ENCODE assay signal across 17 cellular contexts in the genomic region with DNA sequence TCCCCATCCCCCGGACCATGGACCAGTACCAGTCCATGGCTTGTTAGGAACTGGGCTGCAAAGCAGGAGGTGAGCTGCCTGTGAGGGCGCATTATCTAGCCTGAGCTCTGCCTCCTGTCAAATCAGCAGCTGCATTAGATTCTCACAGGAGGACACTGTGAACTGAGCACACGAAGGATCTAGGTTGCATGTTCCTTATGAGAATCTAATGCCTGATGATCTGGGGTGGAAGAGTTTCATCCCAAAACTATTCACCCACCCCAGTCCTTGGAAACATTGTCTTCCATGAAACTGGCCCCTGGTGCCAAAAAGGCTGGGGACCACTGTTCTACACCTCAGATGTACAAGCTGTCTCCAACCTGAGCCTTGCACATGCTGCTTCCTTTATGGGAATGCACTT. TPM values are rescaled to one million over a fixed set of nuclear protein-coding genes. Genes with fewer than 3 reads are reported as not detected.
DNase-seq lines count a peak whose midpoint lies in the region; ATAC-seq and TF ChIP-seq lines count a peak whose summit lies in the region.
"Had no signal": no experiment of that assay in that cellular context is flagged by ENCODE, and none has a peak within 500 bp of the region (broad histone marks: within the 10 kb centered on the region; RNA-seq: fewer than 3 reads in every experiment).

No MANE protein-coding gene starts in this region.

- H3K36me3 Mint-ChIP-seq in activated CD8-positive, alpha-beta T cell treated with anti-CD3 and anti-CD28 coated beads for 36 hours (ENCODE audit: low read depth): peaks cover 4% of the 10 kb centered on the region
- no peaks in the 10 kb centered on the region for H3K36me3 Mint-ChIP-seq in activated CD8-positive, alpha-beta T cell treated with anti-CD3 and anti-CD28 coated beads, Interleukin-2, amount 10 ng/mL, durations not matched to agents 7 days and 5 days (ENCODE audit: low read depth)
- H3K36me3 Mint-ChIP-seq: CD8-positive, alpha-beta T cell had no signal

- H3K27ac ChIP-seq in trophoblast cell (ENCODE audit: low read depth, low read length): no peak overlapping the region
- H3K27ac ChIP-seq: 22Rv1; A549; BLaER1 treated with 17β-estradiol and CSF1 and Interleukin-3, amounts not matched to agents 10 nM and 100 nM; C4-2B had no signal

- TF ChIP-seq CTCF in activated CD8-positive, alpha-beta T cell treated with anti-CD3 and anti-CD28 coated beads for 36 hours (IDR thresholded peaks at IDR 0.05): no peak

- H3K4ac ChIP-seq in trophoblast cell (ENCODE audit: low read depth, low read length): peak overlapping the region; percentile 13

- no peak overlapping the region for H2BK120ac ChIP-seq in trophoblast cell (ENCODE audit: insufficient read depth, low read length, poor library complexity)

- H3K4me2 ChIP-seq in trophoblast cell (ENCODE audit: low read length): no peak overlapping the region
- H3K4me2 ChIP-seq: A549; BLaER1 treated with 17β-estradiol and CSF1 and Interleukin-3, amounts not matched to agents 10 nM and 100 nM had no signal

- H3K79me2 ChIP-seq in trophoblast cell (ENCODE audit: control insufficient read depth, insufficient read depth, low read length, poor library complexity): no peaks in the 10 kb centered on the region

- intact Hi-C loops in activated CD8-positive, alpha-beta T cell treated with anti-CD3 and anti-CD28 coated beads for 36 hours (cut with micrococcal nuclease): no loop called here

- H3K27me3 Mint-ChIP-seq in activated CD8-positive, alpha-beta T cell treated with anti-CD3 and anti-CD28 coated beads for 36 hours: no peaks in the 10 kb centered on the region
- no peaks in the 10 kb centered on the region for H3K27me3 Mint-ChIP-seq in activated CD8-positive, alpha-beta T cell treated with anti-CD3 and anti-CD28 coated beads, Interleukin-2, amount 10 ng/mL, durations not matched to agents 7 days and 5 days (ENCODE audit: low read depth)
- H3K27me3 Mint-ChIP-seq: B cell; CD4-positive, alpha-beta T cell had no signal

- H4K8ac ChIP-seq in trophoblast cell (ENCODE audit: low read depth, low read length): no peak overlapping the region

- no peak overlapping the region for H3K4me3 ChIP-seq in trophoblast cell (ENCODE audit: low read depth, low read length)
- H3K4me3 ChIP-seq: A549; BLaER1 treated with 17β-estradiol and CSF1 and Interleukin-3, amounts not matched to agents 10 nM and 100 nM had no signal

- H2BK12ac ChIP-seq in trophoblast cell (ENCODE audit: low read length): no peak overlapping the region

- H2BK5ac ChIP-seq in trophoblast cell (ENCODE audit: low read depth, low read length, poor library complexity): no peak overlapping the region

- H2AK5ac ChIP-seq in trophoblast cell (ENCODE audit: low read length): no peak overlapping the region

- H3K14ac ChIP-seq in trophoblast cell (ENCODE audit: low read length): no peak overlapping the region

- peaks cover 0 to 4% of the 10 kb centered on the region in 2 experiments for H3K4me1 ChIP-seq in trophoblast cell (ENCODE audit: control insufficient read depth in 1 of 2, insufficient read depth in 2 of 2, low read length in 2 of 2)

- no peaks in the 10 kb centered on the region for H3K27me3 ChIP-seq in trophoblast cell (ENCODE audit: insufficient read depth, low read length)
- H3K27me3 ChIP-seq: BLaER1 treated with 17β-estradiol and CSF1 and Interleukin-3, amounts not matched to agents 10 nM and 100 nM had no signal

- no peak overlapping the region for H3K9ac ChIP-seq in trophoblast cell (ENCODE audit: low read length)
- H3K9ac ChIP-seq: BLaER1 treated with 17β-estradiol and CSF1 and Interleukin-3, amounts not matched to agents 10 nM and 100 nM had no signal

- no peak overlapping the region for H3K4me3 Mint-ChIP-seq in activated CD8-positive, alpha-beta T cell treated with anti-CD3 and anti-CD28 coated beads for 36 hours
- no peak overlapping the region for H3K4me3 Mint-ChIP-seq in activated CD8-positive, alpha-beta T cell treated with anti-CD3 and anti-CD28 coated beads, Interleukin-2, amount 10 ng/mL, durations not matched to agents 7 days and 5 days
- H3K4me3 Mint-ChIP-seq: B cell; CD4-positive, alpha-beta T cell; CD8-positive, alpha-beta T cell had no signal

- peaks cover 8% of the 10 kb centered on the region for H3K4me1 Mint-ChIP-seq in activated CD8-positive, alpha-beta T cell treated with anti-CD3 and anti-CD28 coated beads for 36 hours (ENCODE audit: low read depth)
- no peaks in the 10 kb centered on the region for H3K4me1 Mint-ChIP-seq in activated CD8-positive, alpha-beta T cell treated with anti-CD3 and anti-CD28 coated beads, Interleukin-2, amount 10 ng/mL, durations not matched to agents 7 days and 5 days (ENCODE audit: low read depth)

- H3K18ac ChIP-seq in trophoblast cell (ENCODE audit: low read length): no peak overlapping the region

- H3K79me1 ChIP-seq in trophoblast cell (ENCODE audit: low read length): peaks cover 2% of the 10 kb centered on the region

- H4K91ac ChIP-seq in trophoblast cell (ENCODE audit: low read depth, low read length): no peak overlapping the region

- no peaks in the 10 kb centered on the region for H3K36me3 ChIP-seq in trophoblast cell (ENCODE audit: control insufficient read depth in 1 of 2, insufficient read depth in 2 of 2, low read length in 2 of 2)

- no peaks in the 10 kb centered on the region for H3K9me3 ChIP-seq in trophoblast cell (ENCODE audit: insufficient read depth, low read depth, low read length)

- CTCF ChIA-PET in activated CD8-positive, alpha-beta T cell treated with anti-CD3 and anti-CD28 coated beads for 36 hours (lab: Charles Lee): interaction anchor here (1.3 to 1.5 kb wide), 2 partner anchors 15 to 273 kb away, joined by 3 to 4 read pairs; no protein-coding TSS in a partner anchor
- CTCF ChIA-PET in activated CD8-positive, alpha-beta T cell treated with anti-CD3 and anti-CD28 coated beads, Interleukin-2, amount 10 ng/mL, durations not matched to agents 7 days and 5 days (lab: Charles Lee): interaction anchor here (0.8 to 1.0 kb wide), 2 partner anchors 139 to 230 kb away, joined by 3 read pairs; no protein-coding TSS in a partner anchor

- H3K23ac ChIP-seq in trophoblast cell (ENCODE audit: low read length): no peak overlapping the region

- H4K12ac ChIP-seq in trophoblast cell (ENCODE audit: low read depth, low read length): no peak overlapping the region

- no peak for DNase-seq in activated CD8-positive, alpha-beta T cell treated with anti-CD3 and anti-CD28 coated beads for 36 hours
- DNase-seq in activated CD8-positive, alpha-beta T cell treated with anti-CD3 and anti-CD28 coated beads, Interleukin-2, amount 10 ng/mL, durations not matched to agents 7 days and 5 days: no peak
- no peak for DNase-seq in trophoblast cell
- no peak for DNase-seq in cortex of kidney (lab: John Stamatoyannopoulos, UW)
- no peak for DNase-seq in UCSD-AML1 (lab: John Stamatoyannopoulos, UW; ENCODE audit: unreplicated experiment)
- DNase-seq: AML-193; Caco-2; Calu3; CD4-positive, alpha-beta T cell; CD8-positive, alpha-beta T cell; DMS79 treated with DMSO at 0.1 percent for 48 hours; GF-D8 had no signal

- H2AFZ ChIP-seq in trophoblast cell (ENCODE audit: insufficient read depth, low read length, poor library complexity): no peak overlapping the region

- no peaks in the 10 kb centered on the region for H3K9me3 Mint-ChIP-seq in activated CD8-positive, alpha-beta T cell treated with anti-CD3 and anti-CD28 coated beads for 36 hours
- no peaks in the 10 kb centered on the region for H3K9me3 Mint-ChIP-seq in activated CD8-positive, alpha-beta T cell treated with anti-CD3 and anti-CD28 coated beads, Interleukin-2, amount 10 ng/mL, durations not matched to agents 7 days and 5 days (ENCODE audit: insufficient read depth)
- H3K9me3 Mint-ChIP-seq: CD4-positive, alpha-beta T cell; CD8-positive, alpha-beta T cell had no signal

- no peak for ATAC-seq in activated CD8-positive, alpha-beta T cell treated with anti-CD3 and anti-CD28 coated beads for 36 hours
- ATAC-seq in activated CD8-positive, alpha-beta T cell treated with anti-CD3 and anti-CD28 coated beads, Interleukin-2, amount 10 ng/mL, durations not matched to agents 7 days and 5 days: no peak
- ATAC-seq: A549; CD8-positive, alpha-beta T cell had no signal

- H3K27ac Mint-ChIP-seq in activated CD8-positive, alpha-beta T cell treated with anti-CD3 and anti-CD28 coated beads for 36 hours: peak overlapping the region; percentile 9
- H3K27ac Mint-ChIP-seq in activated CD8-positive, alpha-beta T cell treated with anti-CD3 and anti-CD28 coated beads, Interleukin-2, amount 10 ng/mL, durations not matched to agents 7 days and 5 days: no peak overlapping the region
- H3K27ac Mint-ChIP-seq: B cell; CD4-positive, alpha-beta T cell; CD8-positive, alpha-beta T cell had no signal

- POLR2A ChIA-PET in activated CD8-positive, alpha-beta T cell treated with anti-CD3 and anti-CD28 coated beads for 36 hours (lab: Charles Lee): interaction anchor here (1.1 kb wide), 1 partner anchor 17 kb away, joined by 3 read pairs; no protein-coding TSS in a partner anchor
- POLR2A ChIA-PET in activated CD8-positive, alpha-beta T cell treated with anti-CD3 and anti-CD28 coated beads, Interleukin-2, amount 10 ng/mL, durations not matched to agents 7 days and 5 days (lab: Charles Lee): no interaction called here

- no CpG with 5 or more reads among the region's 3 CpGs for WGBS in trophoblast cell (ENCODE audit: extremely low coverage, insufficient coverage, insufficient read length)

RNA-seq across cellular contexts. Expression of a gene that starts 24.1 kb away (rescaled TPM):
- total RNA-seq in activated CD8-positive, alpha-beta T cell treated with anti-CD3 and anti-CD28 coated beads for 36 hours: 10 to 100 TPM; 45.2 to 48.1 TPM
- 10 to 100 TPM; 63.0 to 65.1 TPM for total RNA-seq in activated CD8-positive, alpha-beta T cell treated with anti-CD3 and anti-CD28 coated beads, Interleukin-2, amount 10 ng/mL, durations not matched to agents 7 days and 5 days
- polyA plus RNA-seq in trophoblast cell (2013): 35.9 and 36.9 TPM in 2 replicates

RNA-seq across cellular contexts. Expression of a gene that starts 31.4 kb away (rescaled TPM):
- 10 to 100 TPM; 13.6 to 15.1 TPM for total RNA-seq in activated CD8-positive, alpha-beta T cell treated with anti-CD3 and anti-CD28 coated beads for 36 hours
- total RNA-seq in activated CD8-positive, alpha-beta T cell treated with anti-CD3 and anti-CD28 coated beads, Interleukin-2, amount 10 ng/mL, durations not matched to agents 7 days and 5 days: 10 to 100 TPM; 17.5 to 17.6 TPM
- 23.7 and 24.1 TPM in 2 replicates for polyA plus RNA-seq in trophoblast cell (2013)
